9 cellular contexts compared by ENCODE assay signal in genomic region chr5:1498623-1499416, GRCh38. TPM values are rescaled to one million over a fixed set of nuclear protein-coding genes. Genes with fewer than 3 reads are reported as not detected.
DNase-seq lines count a peak whose midpoint lies in the region; ATAC-seq lines count a peak whose summit lies in the region.
"Had no signal": no experiment of that assay in that cellular context is flagged by ENCODE, and none has a peak within 500 bp of the region (broad histone marks: within the 10 kb centered on the region; RNA-seq: fewer than 3 reads in every experiment).

No MANE protein-coding gene starts in this region.

- WGBS in trophoblast cell (ENCODE audit: extremely low coverage, insufficient coverage, insufficient read length), result no CpG with 5 or more reads among the region's 17 CpGs

- H2BK12ac ChIP-seq in trophoblast cell (ENCODE audit: low read length), result no peak overlapping the region

- H3K9me3 ChIP-seq in trophoblast cell (ENCODE audit: insufficient read depth, low read depth, low read length), result peaks cover 4% of the 10 kb centered on the region

- no peak overlapping the region for H3K9ac ChIP-seq in trophoblast cell (ENCODE audit: low read length)

- peaks cover 16% of the 10 kb centered on the region for H3K79me2 ChIP-seq in trophoblast cell (ENCODE audit: control insufficient read depth, insufficient read depth, low read length, poor library complexity)

- H2BK5ac ChIP-seq in trophoblast cell (ENCODE audit: low read depth, low read length, poor library complexity), result no peak overlapping the region

- H3K36me3 ChIP-seq in trophoblast cell (ENCODE audit: control insufficient read depth in 1 of 2, insufficient read depth in 2 of 2, low read length in 2 of 2), result peaks cover 57 to 62% of the 10 kb centered on the region in 2 experiments

- DNase-seq in trophoblast cell (no peak), SHP77 (lab: John Stamatoyannopoulos, UW) (no peak), NCI-H524 (lab: John Stamatoyannopoulos, UW) (no peak), NCI-H187 (lab: John Stamatoyannopoulos, UW) (no peak), cerebellar nuclear complex (lab: John Stamatoyannopoulos, UW) (no peak)
- DNase-seq: posterior cingulate gyrus had no signal

- H3K23ac ChIP-seq in trophoblast cell (ENCODE audit: low read length), result no peak overlapping the region

- no peak overlapping the region for H4K12ac ChIP-seq in trophoblast cell (ENCODE audit: low read depth, low read length)

- H2BK120ac ChIP-seq in trophoblast cell (ENCODE audit: insufficient read depth, low read length, poor library complexity), result no peak overlapping the region

- H3K79me1 ChIP-seq in trophoblast cell (ENCODE audit: low read length), result no peaks in the 10 kb centered on the region

- no peak overlapping the region for H2AK5ac ChIP-seq in trophoblast cell (ENCODE audit: low read length)

- H3K18ac ChIP-seq in trophoblast cell (ENCODE audit: low read length), result no peak overlapping the region

- H2AFZ ChIP-seq in trophoblast cell (ENCODE audit: insufficient read depth, low read length, poor library complexity), result no peak overlapping the region

- H3K4me2 ChIP-seq in trophoblast cell (ENCODE audit: low read length), result no peak overlapping the region

- peaks cover 5 to 9% of the 10 kb centered on the region in 2 experiments for H3K4me1 ChIP-seq in trophoblast cell (ENCODE audit: control insufficient read depth in 1 of 2, insufficient read depth in 2 of 2, low read length in 2 of 2)

- no peak overlapping the region for H3K14ac ChIP-seq in trophoblast cell (ENCODE audit: low read length)

- no peak overlapping the region for H4K8ac ChIP-seq in trophoblast cell (ENCODE audit: low read depth, low read length)

- peak; percentile 36 for ATAC-seq in GM19023 (IDR thresholded peaks at IDR 0.05; ENCODE audit: unreplicated experiment)
- peak; percentile 26 for ATAC-seq in HG02571 (IDR thresholded peaks at IDR 0.05; ENCODE audit: unreplicated experiment)
- peak; percentile 30 for ATAC-seq in HG03520 (IDR thresholded peaks at IDR 0.05; ENCODE audit: unreplicated experiment)

- peak overlapping the region; percentile 13 for H3K4ac ChIP-seq in trophoblast cell (ENCODE audit: low read depth, low read length)

- H3K27ac ChIP-seq in trophoblast cell (ENCODE audit: low read depth, low read length), result no peak overlapping the region

- no peaks in the 10 kb centered on the region for H3K27me3 ChIP-seq in trophoblast cell (ENCODE audit: insufficient read depth, low read length)

- H3K4me3 ChIP-seq in trophoblast cell (ENCODE audit: low read depth, low read length), result no peak overlapping the region

- no peak overlapping the region for H4K91ac ChIP-seq in trophoblast cell (ENCODE audit: low read depth, low read length)

RNA-seq across cellular contexts. Expression of gene LPCAT1, which starts 24.9 kb away (rescaled TPM):
- polyA plus RNA-seq in trophoblast cell (2013), result 199 and 206 TPM in 2 replicates

RNA-seq across cellular contexts. Expression of gene SLC6A3, which starts 53.6 kb away (rescaled TPM):
- polyA plus RNA-seq in trophoblast cell (2013), result 0.11 TPM in 2 replicates
